In genomic region chrX:46184749-46185148, GRCh38 we compare ENCODE assay signal across 15 cellular contexts.
"Had no signal": no experiment of that assay in that cellular context is flagged by ENCODE, and none has a peak within 500 bp of the region (broad histone marks: within the 10 kb centered on the region; RNA-seq: fewer than 3 reads in every experiment).

No MANE protein-coding gene starts in this region.

- FAIRE-seq: endometrium had no signal

- H3K27ac ChIP-seq: breast epithelium had no signal

- DNase-seq: activated gamma-delta T cell; activated naive CD8-positive, alpha-beta T cell treated with anti-CD3 and anti-CD28 coated beads, Interleukin-2, amount 10 ng/mL, durations not matched to agents 7 days and 5 days; activated T-cell treated with anti-CD3 and anti-CD28 coated beads, Interleukin-2, amount 50 U/mL, for 1 hour; anterior cingulate cortex; left cardiac atrium; mucosa of descending colon; stimulated activated CD4-positive, alpha-beta T cell treated with anti-CD3 and anti-CD28 coated beads, Interleukin-12 subunit alpha, Interleukin-12 subunit beta, amount 100 ng/mL, for 4 hours; stimulated activated naive CD4-positive, alpha-beta T cell; substantia nigra had no signal

- H3K4me1 ChIP-seq: breast epithelium had no signal

- ATAC-seq: left cardiac atrium; mucosa of descending colon; natural killer cell treated with Interleukin-12 subunit alpha and Interleukin-12 subunit beta and Interleukin-15 and Interleukin-18, amount 100 ng/mL, for 72 hours; sciatic nerve; SK-N-SH treated with all-trans-retinoic acid at 6 μM for 48 hours; WTC11 had no signal

- H3K4me3 ChIP-seq: breast epithelium, mucosa of descending colon had no signal

- H3K9me3 ChIP-seq: breast epithelium, mucosa of descending colon had no signal

- H3K36me3 ChIP-seq: breast epithelium had no signal
